Comparison of ENCODE assay signal across 20 cellular contexts in genomic region chr5:109223521-109223920, GRCh38.
"Had no signal": no experiment of that assay in that cellular context is flagged by ENCODE, and none has a peak within 500 bp of the region (broad histone marks: within the 10 kb centered on the region; RNA-seq: fewer than 3 reads in every experiment).

No MANE protein-coding gene starts in this region.

- H3K79me2 ChIP-seq: parathyroid adenoma had no signal

- H3K4me3 Mint-ChIP-seq: activated naive CD8-positive, alpha-beta T cell treated with anti-CD3 and anti-CD28 coated beads for 36 hours; naive B cell; T-helper 17 cell had no signal

- H3K4me1 Mint-ChIP-seq: activated naive CD8-positive, alpha-beta T cell treated with anti-CD3 and anti-CD28 coated beads for 36 hours; naive B cell; T-helper 17 cell had no signal

- H2AFZ ChIP-seq: parathyroid adenoma had no signal

- DNase-seq: activated CD4-positive, alpha-beta T cell treated with anti-CD3 and anti-CD28 coated beads, Interleukin-2, amount 50 U/mL, for 48 hours; activated naive CD4-positive, alpha-beta T cell; activated naive CD8-positive, alpha-beta T cell treated with anti-CD3 and anti-CD28 coated beads for 36 hours; amniotic stem cell; caudate nucleus; dorsolateral prefrontal cortex; foreskin melanocyte; hypothalamus; kidney; left ventricle myocardium superior; mucosa of descending colon; naive B cell; stimulated activated CD4-positive, alpha-beta T cell treated with anti-CD3 and anti-CD28 coated beads, Interleukin-12 subunit alpha, Interleukin-12 subunit beta, amount 100 ng/mL, for 4 hours; stimulated activated CD4-positive, alpha-beta T cell treated with anti-CD3 and anti-CD28 coated beads, Interleukin-1b, Interleukin-23, amount 100 ng/mL, for 48 hours; stimulated activated naive CD4-positive, alpha-beta T cell treated with Interleukin-2 at 50 U/mL for 16 hours; T-helper 17 cell; WERI-Rb-1 had no signal

- ATAC-seq: left ventricle myocardium superior, mucosa of descending colon, T-helper 17 cell had no signal

- H3K4me1 ChIP-seq: parathyroid adenoma, tibial nerve, vagina had no signal

- H3K27ac Mint-ChIP-seq: activated naive CD8-positive, alpha-beta T cell treated with anti-CD3 and anti-CD28 coated beads for 36 hours; naive B cell; T-helper 17 cell had no signal

- H3K4me3 ChIP-seq: dorsolateral prefrontal cortex, mucosa of descending colon, tibial nerve, vagina had no signal

- H3K9me3 Mint-ChIP-seq: activated naive CD8-positive, alpha-beta T cell treated with anti-CD3 and anti-CD28 coated beads for 36 hours had no signal

- H3K9me3 ChIP-seq: mucosa of descending colon, tibial nerve, vagina had no signal

- H3K9ac ChIP-seq: parathyroid adenoma had no signal

- H3K27ac ChIP-seq: dorsolateral prefrontal cortex, parathyroid adenoma, tibial nerve, vagina, WERI-Rb-1 had no signal

- H3K27me3 ChIP-seq: dorsolateral prefrontal cortex, tibial nerve, vagina had no signal

- H3K36me3 ChIP-seq: tibial nerve, vagina, WERI-Rb-1 had no signal
